8 cellular contexts compared by ENCODE assay signal in genomic region chr9:19174127-19174921, GRCh38. TPM values are rescaled to one million over a fixed set of nuclear protein-coding genes. Genes with fewer than 3 reads are reported as not detected.
DNase-seq lines count a peak whose midpoint lies in the region; ATAC-seq, FAIRE-seq and TF ChIP-seq lines count a peak whose summit lies in the region.

No MANE protein-coding gene starts in this region.

- no peak for TF ChIP-seq POLR2A in NB4 (IDR thresholded peaks at IDR 0.05; ENCODE audit: extremely low read depth, insufficient read length)

- intact Hi-C loops in left colon (cut with DNase I, micrococcal nuclease): loop anchor here in 1 of 2 donors (10.0 kb wide), 1 partner anchor 90 kb away; no protein-coding TSS in a partner anchor

- ATAC-seq in HG02798 (IDR thresholded peaks at IDR 0.05; ENCODE audit: poor library complexity, unreplicated experiment): peak; percentile 97
- peak; percentile 68 for ATAC-seq in central memory CD8-positive, alpha-beta T cell (replicated peaks; ENCODE audit: extremely low read depth, poor library complexity, severe bottlenecking)
- ATAC-seq in left colon: peak; percentile 82

- H3K36me3 Mint-ChIP-seq in central memory CD8-positive, alpha-beta T cell (ENCODE audit: insufficient read depth): no peaks in the 10 kb centered on the region

- TF ChIP-seq CTCF in NB4 (IDR thresholded peaks at IDR 0.05; ENCODE audit: low read depth, low read length): peak; percentile 58

- H3K4me1 Mint-ChIP-seq in central memory CD8-positive, alpha-beta T cell: peaks cover 25% of the 10 kb centered on the region

- DNase-seq in AML-193 (lab: John Stamatoyannopoulos, UW) (peak; percentile 71 to 75), GM18507 (ENCODE audit: extremely low spot score, insufficient read length, low read depth) (peak; percentile 76), NB4 (ENCODE audit: low read depth) (peak; percentile 98), SW 1271 (lab: John Stamatoyannopoulos, UW) (peak; percentile 0 to 8), left colon (peak; percentile 29 to 60)
- DNase-seq in central memory CD8-positive, alpha-beta T cell (ENCODE audit: low spot score in 2 of 2): no peak
- DNase-seq in stimulated activated CD8-positive, alpha-beta memory T cell treated with anti-CD3 and anti-CD28 coated beads, Interleukin-4, amount 100 ng/mL, for 48 hours: peak; percentile 51

- H3K4me3 Mint-ChIP-seq in central memory CD8-positive, alpha-beta T cell: no peak overlapping the region

- no peaks in the 10 kb centered on the region for H3K27me3 Mint-ChIP-seq in central memory CD8-positive, alpha-beta T cell

- H3K4me3 ChIP-seq in NB4 (ENCODE audit: low read depth, low read length): no peak overlapping the region

- peak overlapping the region; percentile 84 for H3K27ac Mint-ChIP-seq in central memory CD8-positive, alpha-beta T cell (ENCODE audit: low read depth)

- peak; percentile 94 for FAIRE-seq in GM18507 (lab: Jason Lieb, UNC)

- H3K9me3 Mint-ChIP-seq in central memory CD8-positive, alpha-beta T cell: no peaks in the 10 kb centered on the region

RNA-seq across cellular contexts. Expression of gene PLIN2, which starts 47.0 kb away (rescaled TPM):
- 10 to 100 TPM; 43.8 to 48.4 TPM for total RNA-seq in left colon

RNA-seq across cellular contexts. Expression of gene DENND4C, which starts 56.2 kb away (rescaled TPM):
- 10 to 100 TPM; 59.6 to 67.0 TPM for total RNA-seq in left colon

Comparison
In these comparisons a context has a peak if more than half of its experiments do, and no peak if none do; other contexts are left out.
1. DNase-seq: peak in AML-193 (2 of 2), GM18507 (single experiment), NB4 (single experiment), SW 1271 (2 of 2), left colon (2 of 2) and stimulated activated CD8-positive, alpha-beta memory T cell treated with anti-CD3 and anti-CD28 coated beads, Interleukin-4, amount 100 ng/mL, for 48 hours (single experiment); none in central memory CD8-positive, alpha-beta T cell (0 of 2).
2. Peak in every context shown above with its lines, with median percentiles within 50 percentile points of each other: ATAC-seq.